In genomic region chr2:25618676-25619075, GRCh38 we compare ENCODE assay signal across 10 cellular contexts. TPM values are rescaled to one million over a fixed set of nuclear protein-coding genes. Genes with fewer than 3 reads are reported as not detected.
DNase-seq lines count a peak whose midpoint lies in the region; ATAC-seq and TF ChIP-seq lines count a peak whose summit lies in the region.
"Had no signal": no experiment of that assay in that cellular context is flagged by ENCODE, and none has a peak within 500 bp of the region (broad histone marks: within the 10 kb centered on the region; RNA-seq: fewer than 3 reads in every experiment).

No MANE protein-coding gene starts in this region.

- H3K27me3 Mint-ChIP-seq in progenitor cell of endocrine pancreas = no peaks in the 10 kb centered on the region

- TF ChIP-seq POLR2A in GM18505 (IDR thresholded peaks at IDR 0.05; ENCODE audit: borderline replicate concordance, extremely low read depth, insufficient read depth, insufficient read length) = no peak

- ATAC-seq in GM18505 (IDR thresholded peaks at IDR 0.05; ENCODE audit: unreplicated experiment) (no peak), GM19324 (IDR thresholded peaks at IDR 0.05; ENCODE audit: low FRiP score, unreplicated experiment) (no peak)

- peaks cover 12% of the 10 kb centered on the region for H3K36me3 Mint-ChIP-seq in progenitor cell of endocrine pancreas (ENCODE audit: insufficient read depth)

- H3K4me1 Mint-ChIP-seq in progenitor cell of endocrine pancreas (ENCODE audit: low read depth) = peaks cover 33% of the 10 kb centered on the region

- H3K27ac Mint-ChIP-seq in progenitor cell of endocrine pancreas = peak overlapping the region; percentile 0

- TF ChIP-seq CTCF in progenitor cell of endocrine pancreas (IDR thresholded peaks at IDR 0.05; ENCODE audit: unreplicated experiment) = no peak

- no peak overlapping the region for H3K4me3 Mint-ChIP-seq in progenitor cell of endocrine pancreas (ENCODE audit: low read depth)

- DNase-seq in GM03348 (ENCODE audit: low spot score) (peak; percentile 21), NCI-H2196 (lab: John Stamatoyannopoulos, UW; ENCODE audit: unreplicated experiment) (peak; percentile 66), dermis blood vessel endothelial cell (peak; percentile 90), progenitor cell of endocrine pancreas (ENCODE audit: low spot score, unreplicated experiment) (no peak), ecto neural progenitor cell (ENCODE audit: low spot score) (no peak), KG1 (lab: John Stamatoyannopoulos, UW) (no peak)
- DNase-seq: activated CD4-positive, alpha-beta T cell treated with anti-CD3 and anti-CD28 coated beads, Interleukin-2, amount 50 U/mL, for 4 hours; islet precursor cell had no signal

- H3K9me3 Mint-ChIP-seq in progenitor cell of endocrine pancreas (ENCODE audit: low read depth) = peaks cover 6% of the 10 kb centered on the region

RNA-seq across cellular contexts. Expression of gene DTNB, which starts 54.7 kb away (rescaled TPM):
- total RNA-seq in dermis blood vessel endothelial cell (5.8 and 7.7 TPM in 2 replicates), progenitor cell of endocrine pancreas (26.6 and 29.3 TPM in 2 replicates)

Comparison
In these comparisons a context has a peak if more than half of its experiments do, and no peak if none do; other contexts are left out.
1. DNase-seq: peak in GM03348 (single experiment), NCI-H2196 (single experiment) and dermis blood vessel endothelial cell (single experiment); none in progenitor cell of endocrine pancreas (single experiment), ecto neural progenitor cell (single experiment) and KG1 (single experiment).